Comparison of ENCODE assay signal across 8 cellular contexts in genomic region chr15:50854594-50855490, GRCh38. TPM values are rescaled to one million over a fixed set of nuclear protein-coding genes. Genes with fewer than 3 reads are reported as not detected.
DNase-seq lines count a peak whose midpoint lies in the region; ATAC-seq, FAIRE-seq and TF ChIP-seq lines count a peak whose summit lies in the region.

No MANE protein-coding gene starts in this region.

- ATAC-seq in GM18519 (IDR thresholded peaks at IDR 0.05; ENCODE audit: low FRiP score, unreplicated experiment) = peak; percentile 94
- peak; percentile 94 for ATAC-seq in HG02623 (IDR thresholded peaks at IDR 0.05; ENCODE audit: unreplicated experiment)
- peak; percentile 17 for ATAC-seq in left lobe of liver

- TF ChIP-seq CTCF in D721Med (IDR thresholded peaks at IDR 0.05; ENCODE audit: insufficient read depth, missing control alignments) = no peak

- FAIRE-seq in D721Med (lab: Jason Lieb, UNC) = no peak

- DNase-seq in NCI-H226 = peak; percentile 96
- DNase-seq in left lobe of liver (ENCODE audit: low spot score) = no peak
- no peak for DNase-seq in D721Med (ENCODE audit: insufficient read length, low spot score)
- no peak for DNase-seq in hypothalamus (lab: John Stamatoyannopoulos, UW)
- DNase-seq in SW 1271 (lab: John Stamatoyannopoulos, UW) = no peak
- no peak for DNase-seq in activated CD8-positive, alpha-beta memory T cell treated with anti-CD3 and anti-CD28 coated beads, Interleukin-2, amount 50 U/mL, for 4 hours

RNA-seq across cellular contexts. Expression of gene AP4E1, which starts 53.6 kb away (rescaled TPM):
- 4.4 TPM for total RNA-seq in left lobe of liver

Comparison
In these comparisons a context has a peak if more than half of its experiments do, and no peak if none do; other contexts are left out.
1. ATAC-seq: peak in every context shown above with its lines; median percentile 94 in GM18519; 94 in HG02623; 17 in left lobe of liver.